1 cellular context compared by ENCODE assay signal in the genomic region with DNA sequence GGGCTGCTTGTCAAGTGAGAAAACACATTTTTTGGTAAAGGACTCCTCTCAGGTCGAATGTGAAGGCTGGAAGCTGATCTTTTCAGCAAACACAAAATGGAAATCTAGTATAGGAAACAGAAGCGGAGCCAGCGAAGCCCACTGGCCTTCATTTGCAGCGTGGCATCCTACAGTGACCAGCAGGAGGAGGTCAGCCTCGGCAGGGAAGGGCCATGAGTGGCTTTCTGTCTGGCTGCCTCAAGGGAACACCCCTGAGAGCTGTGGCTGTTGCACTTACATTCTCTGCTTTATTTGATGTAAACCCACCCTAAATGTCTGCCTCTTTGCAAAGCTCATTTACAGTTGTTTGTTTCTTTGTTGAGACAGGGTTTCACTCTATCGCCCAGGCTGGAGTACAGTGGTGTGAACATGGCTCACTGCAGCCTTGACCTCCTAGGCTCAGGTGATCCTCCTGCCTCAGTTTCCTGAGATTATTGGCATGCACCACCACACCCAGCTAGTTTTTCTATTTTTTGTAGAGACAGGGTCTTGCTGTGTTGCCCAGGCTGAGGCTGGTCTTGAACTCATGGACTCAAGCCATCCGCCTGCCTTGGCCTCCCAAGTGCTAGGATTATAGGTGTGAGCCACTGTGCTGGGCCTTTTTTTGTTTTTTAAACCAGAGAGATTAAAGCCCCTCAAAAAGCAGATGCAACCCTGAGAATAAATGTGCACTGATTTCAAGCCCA.
TF ChIP-seq lines count a peak whose summit lies in the region.

No MANE protein-coding gene starts in this region.

TF ChIP-seq in K562, 482 proteins besides CTCF, POLR2A, EP300 and RAD21:
- TF ChIP-seq KLF16 (IDR thresholded peaks at IDR 0.05) (no peak), ZNF253 (CRISPR knock-in tag; conservative IDR thresholded peaks at IDR 0.05) (no peak), MEF2A (IDR thresholded peaks at IDR 0.05; ENCODE audit: control insufficient read depth, low read depth, low read length) (no peak), ZNF77 (CRISPR knock-in tag; IDR thresholded peaks at IDR 0.05) (no peak), ZNF121 (CRISPR knock-in tag; conservative IDR thresholded peaks at IDR 0.05) (peak; percentile 45; the same call in 1 of the 2 replicates), ZNF224 (CRISPR knock-in tag; IDR thresholded peaks at IDR 0.05) (0 out of 2 replicates have a peak, but pooled peaks have one; percentile 35), YY1 (IDR thresholded peaks at IDR 0.05; ENCODE audit: borderline replicate concordance in 1 of 3, control insufficient read depth in 1 of 3, extremely low read depth in 1 of 3, insufficient read depth in 3 of 3, insufficient read length in 1 of 3, insufficient replicate concordance in 2 of 3, low read depth in 1 of 3, low read length in 2 of 3) (peak in 1 of 3 experiments; percentile 28), BRCA1 (IDR thresholded peaks at IDR 0.05) (no peak), BRCA1 (CRISPR knock-in tag; IDR thresholded peaks at IDR 0.05) (no peak)
TF ChIP-seq in K562: peak in this region for 3.
